Comparison of ENCODE assay signal across 17 cellular contexts in genomic region chrX:23292979-23293651, GRCh38. TPM values are rescaled to one million over a fixed set of nuclear protein-coding genes. Genes with fewer than 3 reads are reported as not detected.
DNase-seq lines count a peak whose midpoint lies in the region; TF ChIP-seq lines count a peak whose summit lies in the region.
"Had no signal": no experiment of that assay in that cellular context is flagged by ENCODE, and none has a peak within 500 bp of the region (broad histone marks: within the 10 kb centered on the region; RNA-seq: fewer than 3 reads in every experiment).

No MANE protein-coding gene starts in this region.

- CTCF ChIA-PET in PC-9 (lab: Charles Lee): no interaction called here

- H2AFZ ChIP-seq in PC-9: no peak overlapping the region
- no peak overlapping the region for H2AFZ ChIP-seq in osteoblast (ENCODE audit: low read length)

- H3F3A ChIP-seq in PC-9 (ENCODE audit: insufficient read depth, low read depth): no peaks in the 10 kb centered on the region

- no peaks in the 10 kb centered on the region for H3K36me3 ChIP-seq in WERI-Rb-1
- H3K36me3 ChIP-seq in PC-9 (ENCODE audit: low read depth): no peaks in the 10 kb centered on the region
- H3K36me3 ChIP-seq in osteoblast (ENCODE audit: insufficient read depth, low read length): no peaks in the 10 kb centered on the region
- H3K36me3 ChIP-seq: brain microvascular endothelial cell, left lung had no signal

- H3K9me2 ChIP-seq in PC-9 (ENCODE audit: insufficient read depth): no peaks in the 10 kb centered on the region

- H3K79me2 ChIP-seq in PC-9 (ENCODE audit: low read depth) (no peaks in the 10 kb centered on the region), osteoblast (ENCODE audit: insufficient read depth, low read length) (no peaks in the 10 kb centered on the region)

- H3K27ac ChIP-seq in caudate nucleus (ENCODE audit: low read depth, low read length): peak overlapping the region; percentile 70
- H3K27ac ChIP-seq in WERI-Rb-1: no peak overlapping the region
- no peak overlapping the region for H3K27ac ChIP-seq in PC-9
- H3K27ac ChIP-seq in osteoblast (ENCODE audit: low read depth, low read length): no peak overlapping the region
- H3K27ac ChIP-seq: A549, brain microvascular endothelial cell, left lung had no signal

- H3K4me3 ChIP-seq in WERI-Rb-1 (ENCODE audit: low read depth, low read length) (no peak overlapping the region), PC-9 (no peak overlapping the region), osteoblast (ENCODE audit: insufficient read depth, low read length) (no peak overlapping the region)
- H3K4me3 ChIP-seq: A549, left lung had no signal

- POLR2A ChIA-PET in PC-9 (lab: Charles Lee; ENCODE audit: unreplicated experiment): no interaction called here

- peak; percentile 68 to 82 for DNase-seq in NCI-H524 (lab: John Stamatoyannopoulos, UW)
- no peak for DNase-seq in NCI-H524 treated with DMSO at 0.1 percent for 48 hours (lab: John Stamatoyannopoulos, UW)
- DNase-seq in caudate nucleus (lab: John Stamatoyannopoulos, UW): peak in 17 of 61 donors; percentile 0 to 39 (median 8)
- peak; percentile 89 for DNase-seq in myocyte (ENCODE audit: low read depth)
- no peak for DNase-seq in WERI-Rb-1
- no peak for DNase-seq in PC-9
- DNase-seq in ureter (ENCODE audit: low spot score): no peak
- no peak for DNase-seq in osteoblast (ENCODE audit: insufficient read length, low spot score, missing footprints)
- DNase-seq: activated CD8-positive, alpha-beta T cell treated with anti-CD3 and anti-CD28 coated beads, Interleukin-2, amount 10 ng/mL, durations not matched to agents 7 days and 5 days; brain microvascular endothelial cell; KG1; left lung; naive B cell; NCI-H1930; T1000 had no signal

- H3K27me3 ChIP-seq in WERI-Rb-1 (ENCODE audit: insufficient read depth, low read depth, severe bottlenecking) (peaks cover 25% of the 10 kb centered on the region), PC-9 (ENCODE audit: insufficient read depth, low read depth) (no peaks in the 10 kb centered on the region), osteoblast (ENCODE audit: insufficient read depth, low read length) (no peaks in the 10 kb centered on the region)
- H3K27me3 ChIP-seq: brain microvascular endothelial cell, left lung had no signal

- no peaks in the 10 kb centered on the region for H3K4me1 ChIP-seq in PC-9 (replicated peaks; ENCODE audit: insufficient read depth)
- no peaks in the 10 kb centered on the region for H3K4me1 ChIP-seq in osteoblast (ENCODE audit: insufficient read depth, low read length)
- H3K4me1 ChIP-seq: A549, left lung had no signal

- H3K9me3 ChIP-seq in WERI-Rb-1 (ENCODE audit: severe bottlenecking): no peaks in the 10 kb centered on the region
- no peaks in the 10 kb centered on the region for H3K9me3 ChIP-seq in PC-9 (ENCODE audit: insufficient read depth, low read depth)
- H3K9me3 ChIP-seq in osteoblast (ENCODE audit: low read depth, low read length): no peaks in the 10 kb centered on the region
- H3K9me3 ChIP-seq: A549, left lung had no signal

- H3K4me2 ChIP-seq in PC-9 (no peak overlapping the region), osteoblast (ENCODE audit: insufficient read depth, low read length) (no peak overlapping the region)
- H3K4me2 ChIP-seq: A549 had no signal

- no TSS peak for BruUV-seq in PC-9 (replicated peaks; lab: Mats Ljungman, UMichigan)

- H4K20me1 ChIP-seq in PC-9 (ENCODE audit: insufficient read depth): no peaks in the 10 kb centered on the region
- no peaks in the 10 kb centered on the region for H4K20me1 ChIP-seq in osteoblast (ENCODE audit: insufficient read depth, low read length)

- intact Hi-C loops in PC-9 (cut with micrococcal nuclease; ENCODE audit: unreplicated experiment): no loop called here

- TF ChIP-seq CTCF in WERI-Rb-1 (IDR thresholded peaks at IDR 0.05; ENCODE audit: low read depth, low read length): no peak
- no peak for TF ChIP-seq CTCF in PC-9 (conservative IDR thresholded peaks at IDR 0.05)
- no peak for TF ChIP-seq CTCF in osteoblast (IDR thresholded peaks at IDR 0.05; ENCODE audit: extremely low read depth, low read depth, low read length)

RNA-seq across cellular contexts. Expression of gene PTCHD1, which starts 41.5 kb away (rescaled TPM):
- total RNA-seq in myocyte: 0.03 and 0.16 TPM in 2 replicates
- polyA plus RNA-seq in myocyte (2012): not detected
- not detected in 2 replicates for total RNA-seq in PC-9 (2021)
- total RNA-seq in ureter: 4.8 TPM
- total RNA-seq in osteoblast: not detected in 2 replicates
- total RNA-seq: activated CD8-positive, alpha-beta T cell treated with anti-CD3 and anti-CD28 coated beads, Interleukin-2, amount 10 ng/mL, durations not matched to agents 7 days and 5 days; activated T-helper 2 cell treated with anti-CD3 and anti-CD28 coated beads, Interferon-gamma antibody, Interleukin-2, Interleukin-4, amounts not matched to agents 10 μg/mL and 5 μg/mL and 100 μg/mL, durations not matched to agents 14 hours and 24 hours and 36 hours had no signal
- polyA plus RNA-seq: A549 had no signal

Comparison
In these comparisons a context has a peak if more than half of its experiments do, and no peak if none do; other contexts are left out.
1. DNase-seq: peak in NCI-H524 (2 of 2) and myocyte (single experiment); none in NCI-H524 treated with DMSO at 0.1 percent for 48 hours (single experiment), WERI-Rb-1 (single experiment), PC-9 (0 of 2), ureter (single experiment) and osteoblast (single experiment).